Comparison of ENCODE assay signal across 14 cellular contexts in genomic region chr6:87682310-87682709, GRCh38. TPM values are rescaled to one million over a fixed set of nuclear protein-coding genes. Genes with fewer than 3 reads are reported as not detected.
DNase-seq lines count a peak whose midpoint lies in the region; ATAC-seq and TF ChIP-seq lines count a peak whose summit lies in the region.
"Had no signal": no experiment of that assay in that cellular context is flagged by ENCODE, and none has a peak within 500 bp of the region (broad histone marks: within the 10 kb centered on the region; RNA-seq: fewer than 3 reads in every experiment).

No MANE protein-coding gene starts in this region.

- H3K27ac Mint-ChIP-seq in natural killer cell, result peak overlapping the region; percentile 66 to 68

- H3K27me3 ChIP-seq in spleen (replicated peaks in 1 of 7) (no peaks in the 10 kb centered on the region), colonic mucosa (no peaks in the 10 kb centered on the region)

- peaks cover 64 to 69% of the 10 kb centered on the region in 2 donors for H3K4me1 Mint-ChIP-seq in natural killer cell

- DNase-seq in Daoy (ENCODE audit: low read depth) (peak; percentile 47), natural killer cell (no peak), NCI-H69 (lab: John Stamatoyannopoulos, UW) (no peak), spleen (no peak), lower leg skin (ENCODE audit: low spot score in 2 of 2) (no peak), colonic mucosa (no peak)
- DNase-seq: activated CD8-positive, alpha-beta memory T cell treated with anti-CD3 and anti-CD28 coated beads, Interleukin-2, amount 50 U/mL, for 48 hours; DMS153; mesenchymal stem cell; NCI-H510A treated with DMSO at 0.1 percent for 48 hours had no signal

- peak overlapping the region; percentile 33 for H3K4me3 Mint-ChIP-seq in natural killer cell

- no peaks in the 10 kb centered on the region for H3K9me3 Mint-ChIP-seq in natural killer cell

- ATAC-seq in GM19351 (IDR thresholded peaks at IDR 0.05; ENCODE audit: unreplicated experiment), result peak; percentile 54
- peak; percentile 66 for ATAC-seq in SK-N-SH treated with all-trans-retinoic acid at 6 μM for 48 hours
- ATAC-seq in natural killer cell, result peak; percentile 68 to 74 (median 73)

- no peaks in the 10 kb centered on the region for H3K36me3 Mint-ChIP-seq in natural killer cell

- H3K27me3 Mint-ChIP-seq in natural killer cell (ENCODE audit: low read depth in 2 of 2), result no peaks in the 10 kb centered on the region

- TF ChIP-seq POLR2A in spleen (IDR thresholded peaks at IDR 0.05) (no peak), lower leg skin (IDR thresholded peaks at IDR 0.05) (no peak)

- intact Hi-C loops in natural killer cell (cut with micrococcal nuclease), result no loop called here
- intact Hi-C loops in spleen (cut with DNase I; ENCODE audit: low total_unique reads), result no loop called here
- intact Hi-C loops in lower leg skin (cut with DNase I; ENCODE audit: low total_unique reads), result no loop called here
- intact Hi-C loops in colonic mucosa (cut with DNase I), result no loop called here

- H3K4me3 ChIP-seq in spleen (no peak overlapping the region), lower leg skin (ENCODE audit: low read depth, poor library complexity, severe bottlenecking) (no peak overlapping the region), colonic mucosa (no peak overlapping the region)
- H3K4me3 ChIP-seq: coronary artery had no signal

- peaks cover 0 to 48% (median 25%) of the 10 kb centered on the region in 6 donors for H3K36me3 ChIP-seq in spleen
- H3K36me3 ChIP-seq in colonic mucosa, result no peaks in the 10 kb centered on the region

- peak overlapping the region in 4 of 8 donors; percentile 14 to 23 (median 22) for H3K27ac ChIP-seq in spleen
- no peak overlapping the region for H3K27ac ChIP-seq in colonic mucosa
- H3K27ac ChIP-seq: coronary artery, KMS-11 had no signal

- no peaks in the 10 kb centered on the region for H3K9me3 ChIP-seq in spleen
- H3K9me3 ChIP-seq in colonic mucosa, result no peaks in the 10 kb centered on the region

- no peak overlapping the region for H3K9ac ChIP-seq in colonic mucosa (ENCODE audit: low read depth in 2 of 2, low read length in 2 of 2)
- H3K9ac ChIP-seq: KMS-11 had no signal

- TF ChIP-seq CTCF in natural killer cell (IDR thresholded peaks at IDR 0.05), result no peak
- no peak for TF ChIP-seq CTCF in spleen (IDR thresholded peaks at IDR 0.05 in 8 of 11, conservative IDR thresholded peaks at IDR 0.05 in 3 of 11)
- no peak for TF ChIP-seq CTCF in lower leg skin (IDR thresholded peaks at IDR 0.05)
- TF ChIP-seq CTCF in colonic mucosa (IDR thresholded peaks at IDR 0.05), result no peak

- H3K4me1 ChIP-seq in spleen (peaks cover 10 to 94% (median 71%) of the 10 kb centered on the region in 6 donors), colonic mucosa (no peaks in the 10 kb centered on the region)

TF ChIP-seq in SK-N-SH treated with all-trans-retinoic acid at 6 μM for 48 hours, 23 proteins besides CTCF, POLR2A, EP300 and RAD21:
- peak; percentile 41; the same call in 1 of the 2 replicates for TF ChIP-seq ISL1 (CRISPR knock-in tag; IDR thresholded peaks at IDR 0.05)
- TF ChIP-seq TSHZ2 (CRISPR knock-in tag; IDR thresholded peaks at IDR 0.05), result no peak

RNA-seq across cellular contexts. Expression of gene AKIRIN2, which starts 19.7 kb away (rescaled TPM):
- 14.6 and 15.6 TPM in 2 replicates for total RNA-seq in Daoy (2014; rRNA removed; shearing (Covaris generic))
- 100 to 1,000 TPM; 102 to 156 (median 108) TPM for total RNA-seq in natural killer cell
- total RNA-seq in spleen, result 100 to 1,000 TPM in 2 of 7 donors, 10 to 100 TPM in 5; 61.8 to 106 (median 89.4) TPM
- polyA plus RNA-seq in spleen, result 10 to 100 TPM; 35.1 to 56.2 (median 47.8) TPM
- 10 to 100 TPM; 11.2 to 30.3 (median 17.2) TPM for total RNA-seq in lower leg skin
- total RNA-seq in colonic mucosa, result 10 to 100 TPM; 30.2 to 48.3 TPM
